16 cellular contexts compared by ENCODE assay signal in the genomic region with DNA sequence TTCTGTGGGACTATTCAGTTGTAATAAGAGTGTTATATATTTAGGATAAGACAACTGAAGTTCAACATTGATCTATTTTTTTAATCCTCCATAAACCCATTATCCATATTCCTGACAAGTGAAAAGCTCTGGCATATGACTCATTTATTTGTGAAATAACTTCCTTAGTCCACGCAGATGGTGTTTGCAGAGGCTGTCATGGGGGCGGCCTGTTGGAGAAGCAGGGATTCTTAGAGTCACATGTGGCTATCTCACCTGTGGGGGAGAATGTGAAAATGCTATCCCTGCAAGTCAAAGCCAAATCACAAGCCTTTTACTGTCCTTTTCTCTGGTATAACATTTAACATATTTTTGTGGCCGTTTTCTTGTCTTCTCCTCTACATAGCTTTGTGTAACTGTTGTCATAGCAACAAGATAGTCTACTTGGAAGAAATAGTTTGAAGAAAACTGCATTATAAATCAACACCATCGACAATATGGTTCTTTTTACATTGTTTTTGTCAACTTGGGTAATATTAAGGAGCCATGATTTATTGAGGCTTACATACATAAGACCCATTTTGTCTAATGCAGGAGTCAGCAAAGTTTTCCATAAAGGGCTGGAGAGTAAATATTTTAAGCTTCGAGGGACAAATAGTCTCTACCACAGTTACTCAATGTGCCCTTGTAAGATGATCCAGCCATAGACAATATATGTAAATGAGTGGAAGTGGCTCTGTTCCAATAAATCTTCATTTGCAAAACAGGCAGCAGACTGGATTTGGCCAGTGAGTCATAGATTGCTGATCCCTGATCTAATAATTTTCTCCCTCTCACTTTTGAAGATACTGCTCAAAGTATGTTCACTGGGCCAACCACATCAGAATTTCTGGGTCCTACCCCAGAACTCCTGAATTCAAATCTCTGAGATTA.
A peak's percentile ranks its signal among the peaks of the same experiment; 100 is the strongest.
DNase-seq lines count a peak whose midpoint lies in the region; ATAC-seq, FAIRE-seq and TF ChIP-seq lines count a peak whose summit lies in the region.
"Had no signal": no experiment of that assay in that cellular context is flagged by ENCODE, and none has a peak within 500 bp of the region (broad histone marks: within the 10 kb centered on the region; RNA-seq: fewer than 3 reads in every experiment).

No MANE protein-coding gene starts in this region.

- ATAC-seq in HG03039 (IDR thresholded peaks at IDR 0.05; ENCODE audit: unreplicated experiment) (no peak), GM21360 (IDR thresholded peaks at IDR 0.05; ENCODE audit: unreplicated experiment) (no peak)
- ATAC-seq: body of pancreas, mucosa of descending colon had no signal

- H3K27ac ChIP-seq in caudate nucleus (ENCODE audit: low read depth, low read length) (no peak overlapping the region), coronary artery (no peak overlapping the region)
- H3K27ac ChIP-seq: body of pancreas, esophagus squamous epithelium, SJSA1, skin epidermis had no signal

- no peaks in the 10 kb centered on the region for H3K27me3 ChIP-seq in bronchial epithelial cell (ENCODE audit: control insufficient read depth, insufficient read depth, low read length)
- H3K27me3 ChIP-seq: body of pancreas, esophagus squamous epithelium, SJSA1 had no signal

- H3K4me3 ChIP-seq in bronchial epithelial cell (ENCODE audit: low read depth, low read length) (no peak overlapping the region), coronary artery (no peak overlapping the region)
- H3K4me3 ChIP-seq: body of pancreas, esophagus squamous epithelium, mucosa of descending colon, SJSA1, skin epidermis had no signal

- DNase-seq in DMS53 (lab: John Stamatoyannopoulos, UW) = peak; percentile 92
- DNase-seq in NCI-H226 = peak; percentile 3
- peak; percentile 68 for DNase-seq in bronchial epithelial cell (ENCODE audit: low read depth)
- DNase-seq in occipital lobe (lab: John Stamatoyannopoulos, UW) = peak; percentile 13
- DNase-seq in caudate nucleus (lab: John Stamatoyannopoulos, UW) = no peak
- no peak for DNase-seq in coronary artery (ENCODE audit: low spot score)
- DNase-seq: activated CD4-positive, alpha-beta T cell treated with anti-CD3 and anti-CD28 coated beads, Interleukin-2, amount 10 ng/mL, durations not matched to agents 7 days and 5 days; activated naive CD4-positive, alpha-beta T cell treated with anti-CD3 and anti-CD28 coated beads for 36 hours; body of pancreas; esophagus squamous epithelium; mucosa of descending colon; NCI-H2107 had no signal

- FAIRE-seq in bronchial epithelial cell (lab: Jason Lieb, UNC) = no peak

- TF ChIP-seq CTCF in bronchial epithelial cell (IDR thresholded peaks at IDR 0.05; ENCODE audit: insufficient read depth, low read length, severe bottlenecking) = no peak
- no peak for TF ChIP-seq CTCF in coronary artery (IDR thresholded peaks at IDR 0.05)

- H3K36me3 ChIP-seq in bronchial epithelial cell (ENCODE audit: control insufficient read depth, insufficient read depth, low read length) = no peaks in the 10 kb centered on the region
- H3K36me3 ChIP-seq: esophagus squamous epithelium, SJSA1 had no signal

Comparison
In these comparisons a context has a peak if more than half of its experiments do, and no peak if none do; other contexts are left out.
1. DNase-seq: peak in DMS53 (single experiment), NCI-H226 (single experiment), bronchial epithelial cell (single experiment) and occipital lobe (single experiment); none in caudate nucleus (0 of 61) and coronary artery (single experiment).